In the genomic region with DNA sequence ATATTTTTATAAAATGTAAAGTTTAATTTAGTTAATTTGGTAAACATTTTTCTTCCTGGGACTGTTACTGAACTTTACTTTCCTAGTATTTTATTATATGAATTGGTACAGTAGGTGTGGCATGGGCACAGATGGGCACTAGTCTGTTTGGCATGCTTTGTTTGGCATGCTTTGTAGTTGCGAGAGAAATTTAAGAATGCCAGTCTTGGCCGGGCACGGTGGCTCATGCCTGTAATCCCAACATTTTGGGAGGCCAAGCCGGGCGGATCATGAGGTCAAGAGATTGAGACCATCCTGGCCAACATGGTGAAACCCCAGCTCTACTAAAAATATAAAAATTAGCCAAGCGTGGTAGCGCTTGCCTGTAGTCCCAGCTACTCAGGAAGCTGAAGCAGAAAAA, we compare ENCODE assay signal across 23 cellular contexts.
"Had no signal": no experiment of that assay in that cellular context is flagged by ENCODE, and none has a peak within 500 bp of the region (broad histone marks: within the 10 kb centered on the region; RNA-seq: fewer than 3 reads in every experiment).

No MANE protein-coding gene starts in this region.

- H3K27ac ChIP-seq: esophagus muscularis mucosa, foreskin keratinocyte, gastroesophageal sphincter, heart left ventricle, hepatocyte, lower lobe of right lung, neutrophil, pancreas, right lobe of liver, thoracic aorta, transverse colon, upper lobe of right lung, uterus had no signal

- H3K36me3 ChIP-seq: esophagus muscularis mucosa, gastroesophageal sphincter, heart left ventricle, lower lobe of right lung, neutrophil, pancreas, right lobe of liver, thoracic aorta, transverse colon, upper lobe of right lung, uterus had no signal

- H3K4me1 ChIP-seq: foreskin keratinocyte, gastroesophageal sphincter, pancreas, upper lobe of right lung, uterus had no signal

- H3K27me3 ChIP-seq: esophagus muscularis mucosa, gastroesophageal sphincter, hepatocyte, neutrophil, pancreas, right lobe of liver, transverse colon, upper lobe of right lung, uterus had no signal

- H3K9me3 ChIP-seq: lower lobe of right lung, neutrophil, pancreas, right lobe of liver, thoracic aorta, upper lobe of right lung, uterus had no signal

- DNase-seq: effector CD8-positive, alpha-beta T cell; endodermal cell; foreskin keratinocyte; heart left ventricle; left cardiac atrium; left ventricle myocardium superior; lower lobe of right lung; naive thymus-derived CD8-positive, alpha-beta T cell; pancreas; retina; right lobe of liver; small intestine; stimulated activated CD4-positive, alpha-beta T cell treated with anti-CD3 and anti-CD28 coated beads, Interleukin-15, amount 100 ng/mL, for 24 hours; stimulated activated CD4-positive, alpha-beta T cell treated with anti-CD3 and anti-CD28 coated beads, Interleukin-2, amount 100 ng/mL, for 48 hours; stimulated activated naive B cell treated with anti-CD40 and anti-IgM and Interleukin-4, amounts not matched to agents 10 μg/mL and 1 μg/mL and 100 μg/mL, for 72 hours; transverse colon; upper lobe of right lung; uterus had no signal

- ATAC-seq: foreskin keratinocyte; gastroesophageal sphincter; heart left ventricle; left cardiac atrium; left ventricle myocardium superior; lower lobe of right lung; naive thymus-derived CD8-positive, alpha-beta T cell; pancreas; right lobe of liver; stimulated activated naive B cell treated with anti-CD40 and anti-IgM and Interleukin-4, amounts not matched to agents 10 μg/mL and 1 μg/mL and 100 μg/mL, for 72 hours; upper lobe of right lung had no signal

- H3K4me3 ChIP-seq: esophagus muscularis mucosa, gastroesophageal sphincter, heart left ventricle, hepatocyte, lower lobe of right lung, pancreas, right lobe of liver, thoracic aorta, transverse colon, upper lobe of right lung, uterus had no signal
